ENCODE assay signal across 8 cellular contexts in the genomic region with DNA sequence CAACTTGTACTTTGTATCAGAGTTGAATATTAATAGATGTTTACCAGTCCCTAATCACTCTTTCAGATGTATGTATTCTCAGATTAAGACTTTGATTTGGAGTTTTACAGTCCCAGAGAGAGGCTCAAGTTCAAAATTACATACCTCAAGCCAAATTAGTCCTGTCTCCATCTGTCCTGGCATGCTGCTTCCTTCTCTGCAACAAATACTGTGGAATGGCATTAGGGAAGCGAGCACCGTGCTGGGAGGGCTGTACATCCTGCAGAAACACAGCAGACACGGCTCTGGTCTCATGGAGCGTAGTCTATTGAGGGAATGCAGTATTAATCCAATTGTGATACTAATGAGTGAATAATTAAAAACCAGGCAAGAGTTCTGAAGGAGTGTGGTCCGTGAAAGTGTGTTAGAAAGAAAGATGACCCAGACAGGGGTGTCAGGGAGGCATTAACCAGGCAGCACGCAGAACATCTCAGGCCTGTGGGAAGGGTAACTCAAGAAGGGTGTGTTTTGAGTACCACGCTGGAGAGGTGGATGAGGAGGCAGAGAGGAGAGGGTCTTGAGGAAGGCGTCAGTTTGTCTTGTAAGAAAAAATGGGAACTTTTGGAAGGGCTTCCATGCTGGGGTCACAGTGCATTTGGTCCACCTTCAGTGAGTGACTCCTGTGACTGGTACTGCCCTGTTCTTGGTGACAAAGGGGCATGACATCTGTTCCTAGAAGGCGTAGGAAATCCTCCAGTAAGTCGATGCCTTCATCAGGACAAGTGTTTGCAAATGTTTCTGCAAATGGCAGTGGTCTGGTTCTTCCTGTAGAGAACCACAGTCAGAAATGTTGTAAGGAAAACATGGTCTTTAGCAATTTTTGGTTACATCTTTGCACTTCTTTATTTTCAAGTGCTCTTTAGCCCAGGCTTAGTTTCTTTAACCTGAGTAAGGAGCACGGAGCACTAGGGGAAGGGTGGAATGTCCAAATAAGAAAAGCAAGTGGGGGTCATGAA. TPM values are rescaled to one million over a fixed set of nuclear protein-coding genes. Genes with fewer than 3 reads are reported as not detected.
DNase-seq lines count a peak whose midpoint lies in the region; ATAC-seq lines count a peak whose summit lies in the region.

No MANE protein-coding gene starts in this region.

- peaks cover 7% of the 10 kb centered on the region for H3K36me3 Mint-ChIP-seq in natural killer cell treated with Interleukin-12 subunit alpha and Interleukin-12 subunit beta and Interleukin-15 and Interleukin-18, amount 100 ng/mL, for 72 hours

- H3K27ac Mint-ChIP-seq in natural killer cell treated with Interleukin-12 subunit alpha and Interleukin-12 subunit beta and Interleukin-15 and Interleukin-18, amount 100 ng/mL, for 72 hours = peak overlapping the region; percentile 78 to 94

- H3K4me1 Mint-ChIP-seq in natural killer cell treated with Interleukin-12 subunit alpha and Interleukin-12 subunit beta and Interleukin-15 and Interleukin-18, amount 100 ng/mL, for 72 hours (ENCODE audit: low read depth in 2 of 2) = peaks cover 20 to 29% of the 10 kb centered on the region in 2 donors

- H3K4me3 Mint-ChIP-seq in natural killer cell treated with Interleukin-12 subunit alpha and Interleukin-12 subunit beta and Interleukin-15 and Interleukin-18, amount 100 ng/mL, for 72 hours = peak overlapping the region; percentile 95

- DNase-seq in DMS 273 treated with DMSO at 0.1 percent for 48 hours (lab: John Stamatoyannopoulos, UW) (peak; percentile 90), NCI-H1694 treated with DMSO at 0.1 percent for 48 hours (lab: John Stamatoyannopoulos, UW) (peak; percentile 66), cerebellum (ENCODE audit: low spot score) (peak; percentile 70), COR-L47 (lab: John Stamatoyannopoulos, UW) (no peak)
- DNase-seq in natural killer cell treated with Interleukin-12 subunit alpha and Interleukin-12 subunit beta and Interleukin-15 and Interleukin-18, amount 100 ng/mL, for 72 hours (ENCODE audit: low spot score) = no peak

- H3K27me3 Mint-ChIP-seq in natural killer cell treated with Interleukin-12 subunit alpha and Interleukin-12 subunit beta and Interleukin-15 and Interleukin-18, amount 100 ng/mL, for 72 hours = no peaks in the 10 kb centered on the region

- no peak for ATAC-seq in natural killer cell treated with Interleukin-12 subunit alpha and Interleukin-12 subunit beta and Interleukin-15 and Interleukin-18, amount 100 ng/mL, for 72 hours
- ATAC-seq in GM18511 (IDR thresholded peaks at IDR 0.05; ENCODE audit: unreplicated experiment) (no peak), GM21447 (IDR thresholded peaks at IDR 0.05; ENCODE audit: unreplicated experiment) (no peak), HG03432 (IDR thresholded peaks at IDR 0.05; ENCODE audit: unreplicated experiment) (no peak)

- H3K9me3 Mint-ChIP-seq in natural killer cell treated with Interleukin-12 subunit alpha and Interleukin-12 subunit beta and Interleukin-15 and Interleukin-18, amount 100 ng/mL, for 72 hours = no peaks in the 10 kb centered on the region

RNA-seq across cellular contexts. Expression of gene RAB4A, which starts 1.6 kb away (rescaled TPM):
- total RNA-seq in cerebellum = 26.5 TPM
- total RNA-seq in natural killer cell treated with Interleukin-12 subunit alpha and Interleukin-12 subunit beta and Interleukin-15 and Interleukin-18, amount 100 ng/mL, for 72 hours = 10 to 100 TPM; 24.5 to 32.8 TPM

Comparison
In these comparisons a context has a peak if more than half of its experiments do, and no peak if none do; other contexts are left out.
1. DNase-seq: peak in DMS 273 treated with DMSO at 0.1 percent for 48 hours (single experiment), NCI-H1694 treated with DMSO at 0.1 percent for 48 hours (single experiment) and cerebellum (single experiment); none in natural killer cell treated with Interleukin-12 subunit alpha and Interleukin-12 subunit beta and Interleukin-15 and Interleukin-18, amount 100 ng/mL, for 72 hours (single experiment) and COR-L47 (single experiment).